ENCODE assay signal across 8 cellular contexts in genomic region chr3:138593488-138594149, GRCh38. TPM values are rescaled to one million over a fixed set of nuclear protein-coding genes. Genes with fewer than 3 reads are reported as not detected.
A peak's percentile ranks its signal among the peaks of the same experiment; 100 is the strongest.
DNase-seq lines count a peak whose midpoint lies in the region; ATAC-seq and TF ChIP-seq lines count a peak whose summit lies in the region.

No MANE protein-coding gene starts in this region.

- H3K27ac ChIP-seq in CD4-positive, alpha-beta memory T cell (ENCODE audit: low read depth, low read length) = peak overlapping the region; percentile 75
- H3K27ac ChIP-seq in PC-9 (peak overlapping the region; percentile 84), neuronal stem cell (replicated peaks; ENCODE audit: low read length) (no peak overlapping the region)

- no peak overlapping the region for H4K91ac ChIP-seq in neuronal stem cell (ENCODE audit: low read depth, low read length, poor library complexity)

- H3K79me2 ChIP-seq in PC-9 (ENCODE audit: low read depth) = peaks cover 18% of the 10 kb centered on the region

- H3K9me2 ChIP-seq in PC-9 (ENCODE audit: insufficient read depth) = no peaks in the 10 kb centered on the region

- H3K27me3 Mint-ChIP-seq in CD4-positive, alpha-beta memory T cell = no peaks in the 10 kb centered on the region

- no peak for DNase-seq in CD4-positive, alpha-beta memory T cell
- DNase-seq in PC-9 (peak in 1 of 2 experiments; percentile 67), epithelial cell of esophagus (ENCODE audit: low read depth) (peak; percentile 17), neuronal stem cell (ENCODE audit: low spot score) (no peak), T-helper 9 cell (no peak), RPMI8226 (no peak)

- peak overlapping the region; percentile 60 for H3K9ac ChIP-seq in neuronal stem cell (ENCODE audit: low read depth, low read length, poor library complexity)

- peaks cover 6 to 12% (median 9%) of the 10 kb centered on the region in 4 donors for H3K4me1 Mint-ChIP-seq in CD4-positive, alpha-beta memory T cell

- no peak overlapping the region for H3K4ac ChIP-seq in neuronal stem cell (ENCODE audit: low read length)

- no peaks in the 10 kb centered on the region for H3K9me3 ChIP-seq in CD4-positive, alpha-beta memory T cell (ENCODE audit: control insufficient read depth in 1 of 2, low read length in 2 of 2)
- H3K9me3 ChIP-seq in PC-9 (ENCODE audit: insufficient read depth, low read depth) (peaks cover 2% of the 10 kb centered on the region; the same call in 1 of the 2 replicates), neuronal stem cell (replicated peaks in 1 of 2; ENCODE audit: control insufficient read depth in 2 of 2, insufficient read depth in 1 of 2, low read depth in 1 of 2, low read length in 2 of 2) (peaks cover 0 to 4% of the 10 kb centered on the region in 2 donors)

- no peaks in the 10 kb centered on the region for H4K20me1 ChIP-seq in PC-9 (ENCODE audit: insufficient read depth)

- H3K27me3 ChIP-seq in CD4-positive, alpha-beta memory T cell (ENCODE audit: insufficient read depth, low read length) = no peaks in the 10 kb centered on the region
- no peaks in the 10 kb centered on the region for H3K27me3 ChIP-seq in PC-9 (ENCODE audit: insufficient read depth, low read depth)
- no peaks in the 10 kb centered on the region for H3K27me3 ChIP-seq in neuronal stem cell (ENCODE audit: control insufficient read depth in 3 of 3, insufficient read depth in 3 of 3, low read depth in 1 of 3, low read length in 3 of 3)

- no CpG with 5 or more reads among the region's 22 CpGs for WGBS in neuronal stem cell (ENCODE audit: extremely low coverage in 2 of 2, insufficient read length in 2 of 2, insufficient replicate concordance in 1 of 2), 2 donors

- no peak overlapping the region for H4K8ac ChIP-seq in neuronal stem cell (ENCODE audit: low read depth, low read length)

- H3K4me2 ChIP-seq in PC-9 = peak overlapping the region; percentile 96
- H3K4me2 ChIP-seq in neuronal stem cell (ENCODE audit: insufficient read depth, low read length, poor library complexity, severe bottlenecking) = peak overlapping the region; percentile 68

- no peak overlapping the region for H2BK5ac ChIP-seq in neuronal stem cell (ENCODE audit: low read length)

- peaks cover 4% of the 10 kb centered on the region in 2 donors for H3K36me3 Mint-ChIP-seq in CD4-positive, alpha-beta memory T cell

- H3K14ac ChIP-seq in neuronal stem cell (ENCODE audit: low read length) = peak overlapping the region; percentile 82

- H3K27ac Mint-ChIP-seq in CD4-positive, alpha-beta memory T cell = peak overlapping the region; percentile 89 to 100 (median 97)

- H3F3A ChIP-seq in PC-9 (ENCODE audit: insufficient read depth, low read depth) = peaks cover 20% of the 10 kb centered on the region

- peaks cover 0 to 2% (median 0%) of the 10 kb centered on the region in 8 donors for H3K9me3 Mint-ChIP-seq in CD4-positive, alpha-beta memory T cell

- peak overlapping the region; percentile 94 to 99 for H3K4me3 ChIP-seq in CD4-positive, alpha-beta memory T cell (ENCODE audit: low read length in 2 of 2)
- H3K4me3 ChIP-seq in PC-9 (peak overlapping the region; percentile 80), epithelial cell of esophagus (ENCODE audit: low read length) (peak overlapping the region; percentile 60), neuronal stem cell (ENCODE audit: low read length in 2 of 2) (peak overlapping the region; percentile 67 to 83)

- H2AK5ac ChIP-seq in neuronal stem cell (ENCODE audit: low read depth, low read length) = no peak overlapping the region

- H2AFZ ChIP-seq in PC-9 (peak overlapping the region; percentile 99), neuronal stem cell (ENCODE audit: low read length) (peak overlapping the region; percentile 92)

- TSS peak; percentile 73 for BruUV-seq in PC-9 (replicated peaks; lab: Mats Ljungman, UMichigan)

- no peaks in the 10 kb centered on the region for H3K79me1 ChIP-seq in neuronal stem cell (ENCODE audit: low read depth, low read length)

- ATAC-seq in GM18870 (IDR thresholded peaks at IDR 0.05; ENCODE audit: unreplicated experiment) = no peak
- ATAC-seq in GM19351 (IDR thresholded peaks at IDR 0.05; ENCODE audit: unreplicated experiment) = no peak

- H2BK120ac ChIP-seq in neuronal stem cell (ENCODE audit: low read depth, low read length) = no peak overlapping the region

- H3K4me1 ChIP-seq in CD4-positive, alpha-beta memory T cell (ENCODE audit: insufficient read depth, low read length) = peaks cover 5% of the 10 kb centered on the region
- H3K4me1 ChIP-seq in PC-9 (replicated peaks; ENCODE audit: insufficient read depth) (peaks cover 14% of the 10 kb centered on the region), neuronal stem cell (ENCODE audit: control insufficient read depth in 2 of 2, insufficient read depth in 1 of 2, low read depth in 1 of 2, low read length in 2 of 2) (peaks cover 0 to 2% of the 10 kb centered on the region in 2 donors)

- peak overlapping the region; percentile 85 to 97 (median 92) for H3K4me3 Mint-ChIP-seq in CD4-positive, alpha-beta memory T cell

- H2BK12ac ChIP-seq in neuronal stem cell (ENCODE audit: low read length) = no peak overlapping the region

- CTCF ChIA-PET in CD4-positive, alpha-beta memory T cell (lab: Charles Lee; ENCODE audit: partially characterized antibody) = interaction anchor here (0.8 to 15.0 kb wide), 25 partner anchors 9 to 1841 kb away, joined by 3 to 455 read pairs (median 7); partner anchors contain the start of genes FAIM and STAG1
- CTCF ChIA-PET in PC-9 (lab: Charles Lee) = interaction anchor here (0.6 to 3.5 kb wide), 10 partner anchors 16 to 723 kb away, joined by 3 to 39 read pairs (median 6); no protein-coding TSS in a partner anchor

- no peak for TF ChIP-seq CTCF in PC-9 (conservative IDR thresholded peaks at IDR 0.05)
- TF ChIP-seq CTCF in epithelial cell of esophagus (IDR thresholded peaks at IDR 0.05; ENCODE audit: insufficient read depth, low read depth, low read length, missing control alignments) = no peak

- H2BK15ac ChIP-seq in neuronal stem cell (ENCODE audit: low read length) = peak overlapping the region; percentile 49

- POLR2A ChIA-PET in CD4-positive, alpha-beta memory T cell (lab: Charles Lee; ENCODE audit: partially characterized antibody) = interaction anchor here (1.0 to 2.9 kb wide), 14 partner anchors 14 to 796 kb away, joined by 3 to 45 read pairs (median 4); partner anchors contain the start of genes ARMC8, COPB2, FAIM and PIK3CB
- POLR2A ChIA-PET in PC-9 (lab: Charles Lee; ENCODE audit: unreplicated experiment) = interaction anchor here (0.5 to 1.0 kb wide), 5 partner anchors 33 to 322 kb away, joined by 3 to 12 read pairs (median 5); no protein-coding TSS in a partner anchor

- peak overlapping the region; percentile 89 for H3K18ac ChIP-seq in neuronal stem cell (ENCODE audit: low read length)

- no peaks in the 10 kb centered on the region for H3K36me3 ChIP-seq in CD4-positive, alpha-beta memory T cell (ENCODE audit: insufficient read depth, low read length)
- 0 out of 2 replicates have a peak, but pooled peaks cover 3% of the 10 kb centered on the region for H3K36me3 ChIP-seq in PC-9 (ENCODE audit: low read depth)
- H3K36me3 ChIP-seq in neuronal stem cell (replicated peaks in 1 of 2; ENCODE audit: control insufficient read depth in 2 of 2, insufficient read depth in 2 of 2, low read length in 2 of 2) = peaks cover 0 to 25% of the 10 kb centered on the region in 2 donors

- intact Hi-C loops in CD4-positive, alpha-beta memory T cell (cut with micrococcal nuclease) = loop anchor here (1.0 to 10.0 kb wide), 11 partner anchors 16 to 1839 kb away; partner anchors contain the start of genes ARMC8, PIK3CB and STAG1
- intact Hi-C loops in PC-9 (cut with micrococcal nuclease; ENCODE audit: unreplicated experiment) = loop anchor here (1.0 to 10.0 kb wide), 12 partner anchors 36 to 731 kb away; partner anchors contain the start of genes ESYT3 and PIK3CB

- peak overlapping the region; percentile 95 for H3K23ac ChIP-seq in neuronal stem cell (ENCODE audit: low read depth, low read length, poor library complexity)

RNA-seq across cellular contexts. Expression of gene CEP70, which starts 0.4 kb away (rescaled TPM):
- total RNA-seq in CD4-positive, alpha-beta memory T cell = 10 to 100 TPM; 27.1 to 28.0 TPM
- polyA plus RNA-seq in CD4-positive, alpha-beta memory T cell = 1 to 10 TPM; 6.7 to 7.2 TPM
- 50.5 and 73.6 TPM in 2 replicates for total RNA-seq in PC-9 (2021)
- polyA plus RNA-seq in neuronal stem cell (2013, experiment 1 of 2) = 38.8 TPM
- polyA plus RNA-seq in neuronal stem cell (2013, experiment 2 of 2) = 40.2 TPM

RNA-seq across cellular contexts. Expression of gene FAIM, which starts 15.0 kb away (rescaled TPM):
- 1 to 10 TPM; 4.6 to 5.0 TPM for total RNA-seq in CD4-positive, alpha-beta memory T cell
- polyA plus RNA-seq in CD4-positive, alpha-beta memory T cell = 10 to 100 TPM in 1 of 2 donors, 1 to 10 TPM in 1; 7.0 to 11.9 TPM
- total RNA-seq in PC-9 (2021) = 17.7 and 18.6 TPM in 2 replicates
- polyA plus RNA-seq in neuronal stem cell (2013, experiment 1 of 2) = 9.1 TPM
- 9.5 TPM for polyA plus RNA-seq in neuronal stem cell (2013, experiment 2 of 2)
